Comparison of ENCODE assay signal across 11 cellular contexts in genomic region chr5:110899566-110900412, GRCh38.
DNase-seq lines count a peak whose midpoint lies in the region; ATAC-seq, FAIRE-seq and TF ChIP-seq lines count a peak whose summit lies in the region.
"Had no signal": no experiment of that assay in that cellular context is flagged by ENCODE, and none has a peak within 500 bp of the region (broad histone marks: within the 10 kb centered on the region; RNA-seq: fewer than 3 reads in every experiment).

No MANE protein-coding gene starts in this region.

- no peaks in the 10 kb centered on the region for H3K9me3 Mint-ChIP-seq in astrocyte (ENCODE audit: unreplicated experiment)
- H3K9me3 Mint-ChIP-seq: activated naive CD8-positive, alpha-beta T cell treated with anti-CD3 and anti-CD28 coated beads for 36 hours had no signal

- ATAC-seq in GM21447 (IDR thresholded peaks at IDR 0.05; ENCODE audit: unreplicated experiment), result peak; percentile 85
- peak; percentile 64 for ATAC-seq in HG03139 (IDR thresholded peaks at IDR 0.05; ENCODE audit: unreplicated experiment)

- no peaks in the 10 kb centered on the region for H3K27me3 ChIP-seq in astrocyte (ENCODE audit: insufficient read depth, low read length)

- peaks cover 23% of the 10 kb centered on the region for H3K4me1 ChIP-seq in astrocyte (ENCODE audit: insufficient read depth, low read length)

- no peaks in the 10 kb centered on the region for H3K36me3 ChIP-seq in astrocyte (ENCODE audit: insufficient read depth, low read length)
- H3K36me3 ChIP-seq: thoracic aorta had no signal

- H3K4me2 ChIP-seq in astrocyte (ENCODE audit: low read length), result peak overlapping the region; percentile 69

- H3K27me3 Mint-ChIP-seq in astrocyte (ENCODE audit: low read depth, unreplicated experiment), result no peaks in the 10 kb centered on the region

- DNase-seq in GM12865 (ENCODE audit: low read depth), result peak; percentile 60
- DNase-seq in astrocyte (ENCODE audit: low read depth), result peak; percentile 84
- DNase-seq in HPDE6-E6E7 (ENCODE audit: extremely low spot score), result no peak
- no peak for DNase-seq in NCI-H1417 treated with DMSO at 0.1 percent for 48 hours (lab: John Stamatoyannopoulos, UW)
- no peak for DNase-seq in substantia nigra (lab: John Stamatoyannopoulos, UW)
- no peak for DNase-seq in NCI-H2081 (lab: John Stamatoyannopoulos, UW)
- DNase-seq: activated naive CD8-positive, alpha-beta T cell treated with anti-CD3 and anti-CD28 coated beads for 36 hours; CD4-positive, CD25-positive, alpha-beta regulatory T cell had no signal

- H3K9ac ChIP-seq in astrocyte (ENCODE audit: low read length), result peak overlapping the region; percentile 65

- TF ChIP-seq CTCF in GM12865 (IDR thresholded peaks at IDR 0.05; ENCODE audit: insufficient read depth, low read depth, low read length, missing control alignments) (no peak), astrocyte (IDR thresholded peaks at IDR 0.05; ENCODE audit: insufficient read depth, low read depth, low read length) (no peak)

- FAIRE-seq in astrocyte (lab: Jason Lieb, UNC), result peak; percentile 29

- H2AFZ ChIP-seq in astrocyte (ENCODE audit: low read depth, low read length), result peak overlapping the region; percentile 35

- H3K36me3 Mint-ChIP-seq in astrocyte (ENCODE audit: low read depth, unreplicated experiment), result no peaks in the 10 kb centered on the region
- H3K36me3 Mint-ChIP-seq: activated naive CD8-positive, alpha-beta T cell treated with anti-CD3 and anti-CD28 coated beads for 36 hours; CD4-positive, CD25-positive, alpha-beta regulatory T cell had no signal

- no peak overlapping the region for H3K27ac Mint-ChIP-seq in astrocyte (ENCODE audit: unreplicated experiment)
- H3K27ac Mint-ChIP-seq: activated naive CD8-positive, alpha-beta T cell treated with anti-CD3 and anti-CD28 coated beads for 36 hours; CD4-positive, CD25-positive, alpha-beta regulatory T cell had no signal

- no peak overlapping the region for H3K4me3 Mint-ChIP-seq in astrocyte (ENCODE audit: unreplicated experiment)
- H3K4me3 Mint-ChIP-seq: activated naive CD8-positive, alpha-beta T cell treated with anti-CD3 and anti-CD28 coated beads for 36 hours; CD4-positive, CD25-positive, alpha-beta regulatory T cell had no signal

- no peaks in the 10 kb centered on the region for H3K4me1 Mint-ChIP-seq in astrocyte (ENCODE audit: low read depth, unreplicated experiment)
- H3K4me1 Mint-ChIP-seq: activated naive CD8-positive, alpha-beta T cell treated with anti-CD3 and anti-CD28 coated beads for 36 hours; CD4-positive, CD25-positive, alpha-beta regulatory T cell had no signal

- no peaks in the 10 kb centered on the region for H3K79me2 ChIP-seq in astrocyte (ENCODE audit: insufficient read depth, low read length)

- no peaks in the 10 kb centered on the region for H3K9me3 ChIP-seq in astrocyte (ENCODE audit: insufficient read depth, low read depth, low read length)
- H3K9me3 ChIP-seq: thoracic aorta had no signal

- H3K4me3 ChIP-seq in GM12865 (ENCODE audit: low read depth, low read length) (no peak overlapping the region), astrocyte (ENCODE audit: insufficient read depth, low read depth, low read length) (peak overlapping the region; percentile 2)
- H3K4me3 ChIP-seq: thoracic aorta had no signal

- no peaks in the 10 kb centered on the region for H4K20me1 ChIP-seq in astrocyte (ENCODE audit: insufficient read depth, low read length)

- H3K27ac ChIP-seq in astrocyte (ENCODE audit: low read depth, low read length) (peak overlapping the region; percentile 93), substantia nigra (ENCODE audit: low read depth, low read length, poor library complexity, severe bottlenecking) (no peak overlapping the region)
- H3K27ac ChIP-seq: thoracic aorta had no signal

Comparison
In these comparisons a context has a peak if more than half of its experiments do, and no peak if none do; other contexts are left out.
1. DNase-seq: peak in GM12865 (single experiment) and astrocyte (single experiment); none in HPDE6-E6E7 (single experiment), NCI-H1417 treated with DMSO at 0.1 percent for 48 hours (single experiment), substantia nigra (0 of 49) and NCI-H2081 (0 of 2).